Comparison of ENCODE assay signal across 8 cellular contexts in genomic region chr19:49056101-49056901, GRCh38. TPM values are rescaled to one million over a fixed set of nuclear protein-coding genes. Genes with fewer than 3 reads are reported as not detected.
DNase-seq lines count a peak whose midpoint lies in the region; ATAC-seq lines count a peak whose summit lies in the region.

No MANE protein-coding gene starts in this region.

- no peaks in the 10 kb centered on the region for H3K9me3 ChIP-seq in SJSA1 (replicated peaks)

- H3K27ac Mint-ChIP-seq in activated naive CD8-positive, alpha-beta T cell treated with anti-CD3 and anti-CD28 coated beads, Interleukin-2, amount 10 ng/mL, durations not matched to agents 7 days and 5 days = no peak overlapping the region

- H3K27me3 ChIP-seq in SJSA1 (replicated peaks) (no peaks in the 10 kb centered on the region), rectal smooth muscle tissue (ENCODE audit: control insufficient read depth, insufficient read depth, low read length) (peaks cover 20% of the 10 kb centered on the region)

- intact Hi-C loops in left ventricle myocardium superior (cut with micrococcal nuclease) = no loop called here

- peak overlapping the region; percentile 70 for H3K4me3 Mint-ChIP-seq in activated naive CD8-positive, alpha-beta T cell treated with anti-CD3 and anti-CD28 coated beads, Interleukin-2, amount 10 ng/mL, durations not matched to agents 7 days and 5 days

- no peak overlapping the region for H3K9ac ChIP-seq in rectal smooth muscle tissue (ENCODE audit: low read length)

- ATAC-seq in GM21423 (IDR thresholded peaks at IDR 0.05; ENCODE audit: unreplicated experiment) (peak; percentile 44), left ventricle myocardium superior (peak; percentile 92), HG03354 (IDR thresholded peaks at IDR 0.05; ENCODE audit: poor library complexity, severe bottlenecking, unreplicated experiment) (no peak), GM18907 (IDR thresholded peaks at IDR 0.05; ENCODE audit: unreplicated experiment) (no peak)
- ATAC-seq in activated naive CD8-positive, alpha-beta T cell treated with anti-CD3 and anti-CD28 coated beads, Interleukin-2, amount 10 ng/mL, durations not matched to agents 7 days and 5 days (ENCODE audit: low read depth) = peak; percentile 80

- no peaks in the 10 kb centered on the region for H3K9me3 Mint-ChIP-seq in activated naive CD8-positive, alpha-beta T cell treated with anti-CD3 and anti-CD28 coated beads, Interleukin-2, amount 10 ng/mL, durations not matched to agents 7 days and 5 days

- no peak overlapping the region for H3K27ac ChIP-seq in SJSA1
- H3K27ac ChIP-seq in rectal smooth muscle tissue (ENCODE audit: low read depth, low read length) = no peak overlapping the region

- no peaks in the 10 kb centered on the region for H3K36me3 Mint-ChIP-seq in activated naive CD8-positive, alpha-beta T cell treated with anti-CD3 and anti-CD28 coated beads, Interleukin-2, amount 10 ng/mL, durations not matched to agents 7 days and 5 days

- DNase-seq in Ammon's horn (ENCODE audit: low spot score) (peak; percentile 13), SJSA1 (ENCODE audit: low read depth in 1 of 2, low spot score in 2 of 2) (peak; percentile 71), left ventricle myocardium superior (peak; percentile 79)
- peak; percentile 77 for DNase-seq in activated naive CD8-positive, alpha-beta T cell treated with anti-CD3 and anti-CD28 coated beads, Interleukin-2, amount 10 ng/mL, durations not matched to agents 7 days and 5 days

- POLR2A ChIA-PET in activated naive CD8-positive, alpha-beta T cell treated with anti-CD3 and anti-CD28 coated beads, Interleukin-2, amount 10 ng/mL, durations not matched to agents 7 days and 5 days (lab: Charles Lee) = no interaction called here

- H3K4me3 ChIP-seq in SJSA1 (peak overlapping the region; percentile 50), rectal smooth muscle tissue (ENCODE audit: low read length) (peak overlapping the region; percentile 73)

- peaks cover 49% of the 10 kb centered on the region for H3K27me3 Mint-ChIP-seq in activated naive CD8-positive, alpha-beta T cell treated with anti-CD3 and anti-CD28 coated beads, Interleukin-2, amount 10 ng/mL, durations not matched to agents 7 days and 5 days

- H3K4me1 Mint-ChIP-seq in activated naive CD8-positive, alpha-beta T cell treated with anti-CD3 and anti-CD28 coated beads, Interleukin-2, amount 10 ng/mL, durations not matched to agents 7 days and 5 days = peaks cover 11% of the 10 kb centered on the region

- H3K4me1 ChIP-seq in SJSA1 (replicated peaks) = peaks cover 23% of the 10 kb centered on the region
- H3K4me1 ChIP-seq in rectal smooth muscle tissue (ENCODE audit: control insufficient read depth, insufficient read depth, low read length) = no peaks in the 10 kb centered on the region

- H3K36me3 ChIP-seq in SJSA1 = no peaks in the 10 kb centered on the region
- no peaks in the 10 kb centered on the region for H3K36me3 ChIP-seq in rectal smooth muscle tissue (ENCODE audit: control insufficient read depth, insufficient read depth, low read length)

RNA-seq across cellular contexts. Expression of gene CGB7, which starts 1.2 kb away (rescaled TPM):
- 0.08 TPM in 1 of 2 replicates, not detected in the other for total RNA-seq in SJSA1 (2014; rRNA removed; shearing (Covaris generic))
- total RNA-seq in activated naive CD8-positive, alpha-beta T cell treated with anti-CD3 and anti-CD28 coated beads, Interleukin-2, amount 10 ng/mL, durations not matched to agents 7 days and 5 days = not detected
- total RNA-seq in left ventricle myocardium superior = not detected

RNA-seq across cellular contexts. Expression of gene CGB8, which starts 7.4 kb away (rescaled TPM):
- 0.61 TPM in 1 of 2 replicates, not detected in the other for total RNA-seq in SJSA1 (2014; rRNA removed; shearing (Covaris generic))
- not detected for total RNA-seq in activated naive CD8-positive, alpha-beta T cell treated with anti-CD3 and anti-CD28 coated beads, Interleukin-2, amount 10 ng/mL, durations not matched to agents 7 days and 5 days
- total RNA-seq in left ventricle myocardium superior = not detected

RNA-seq across cellular contexts. Expression of gene NTF4, which starts 8.3 kb away (rescaled TPM):
- not detected in 2 replicates for total RNA-seq in SJSA1 (2014; rRNA removed; shearing (Covaris generic))
- total RNA-seq in activated naive CD8-positive, alpha-beta T cell treated with anti-CD3 and anti-CD28 coated beads, Interleukin-2, amount 10 ng/mL, durations not matched to agents 7 days and 5 days = not detected
- total RNA-seq in left ventricle myocardium superior = not detected

RNA-seq across cellular contexts. Expression of gene CGB5, which starts 12.7 kb away (rescaled TPM):
- not detected in 2 replicates for total RNA-seq in SJSA1 (2014; rRNA removed; shearing (Covaris generic))
- total RNA-seq in activated naive CD8-positive, alpha-beta T cell treated with anti-CD3 and anti-CD28 coated beads, Interleukin-2, amount 10 ng/mL, durations not matched to agents 7 days and 5 days = not detected
- not detected for total RNA-seq in left ventricle myocardium superior

RNA-seq across cellular contexts. Expression of gene KCNA7, which starts 16.2 kb away (rescaled TPM):
- not detected in 2 replicates for total RNA-seq in SJSA1 (2014; rRNA removed; shearing (Covaris generic))
- total RNA-seq in activated naive CD8-positive, alpha-beta T cell treated with anti-CD3 and anti-CD28 coated beads, Interleukin-2, amount 10 ng/mL, durations not matched to agents 7 days and 5 days = not detected
- total RNA-seq in left ventricle myocardium superior = 0.42 TPM

Comparison
In these comparisons a context has a peak if more than half of its experiments do, and no peak if none do; other contexts are left out.
1. DNase-seq: peak in every context shown above with its lines; median percentile 79 in left ventricle myocardium superior; 77 in activated naive CD8-positive, alpha-beta T cell treated with anti-CD3 and anti-CD28 coated beads, Interleukin-2, amount 10 ng/mL, durations not matched to agents 7 days and 5 days; 71 in SJSA1; 13 in Ammon's horn.
2. ATAC-seq: peak in GM21423 (single experiment), activated naive CD8-positive, alpha-beta T cell treated with anti-CD3 and anti-CD28 coated beads, Interleukin-2, amount 10 ng/mL, durations not matched to agents 7 days and 5 days (single experiment) and left ventricle myocardium superior (single experiment); none in HG03354 (single experiment) and GM18907 (single experiment).